In the genomic region with DNA sequence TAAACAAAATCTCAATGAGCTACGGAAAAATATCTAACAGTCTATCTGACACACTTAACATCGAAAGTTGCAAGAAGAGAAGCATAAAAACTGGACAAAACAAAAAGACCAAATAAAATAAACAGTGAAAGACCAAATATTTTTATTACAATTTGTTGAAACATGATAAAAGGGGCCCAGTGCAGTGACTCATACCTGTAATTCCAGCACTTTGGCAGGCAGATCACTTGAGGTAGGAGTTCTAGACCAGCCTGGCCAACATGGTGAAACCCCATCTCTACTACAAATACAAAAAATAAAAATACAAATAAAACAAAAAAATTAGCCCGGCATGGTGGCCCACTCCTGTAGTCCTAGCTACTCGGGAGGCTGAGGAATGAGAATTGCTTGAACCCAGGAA, we compare ENCODE assay signal across 30 cellular contexts.
"Had no signal": no experiment of that assay in that cellular context is flagged by ENCODE, and none has a peak within 500 bp of the region (broad histone marks: within the 10 kb centered on the region; RNA-seq: fewer than 3 reads in every experiment).

No MANE protein-coding gene starts in this region.

- H3K9me3 ChIP-seq: adrenal gland, body of pancreas, colonic mucosa, esophagus muscularis mucosa, gastroesophageal sphincter, heart right ventricle had no signal

- H3K4me1 ChIP-seq: adrenal gland, body of pancreas, colonic mucosa, esophagus muscularis mucosa, gastroesophageal sphincter, heart right ventricle had no signal

- H3K27me3 ChIP-seq: adrenal gland, body of pancreas, colonic mucosa, dorsolateral prefrontal cortex, esophagus muscularis mucosa, gastroesophageal sphincter, heart right ventricle, hepatocyte had no signal

- H3K79me2 ChIP-seq: hepatocyte had no signal

- H3K36me3 ChIP-seq: adrenal gland, colonic mucosa, esophagus muscularis mucosa, gastroesophageal sphincter, heart right ventricle had no signal

- H3K4me2 ChIP-seq: hepatocyte had no signal

- DNase-seq: activated CD4-positive, alpha-beta memory T cell treated with anti-CD3 and anti-CD28 coated beads for 36 hours; activated CD4-positive, alpha-beta T cell treated with anti-CD3 and anti-CD28 coated beads for 36 hours; activated CD4-positive, alpha-beta T cell treated with anti-CD3 and anti-CD28 coated beads, Interleukin-2, amount 10 ng/mL, durations not matched to agents 24 days and 14 days; activated CD4-positive, CD25-positive, alpha-beta regulatory T cell; activated CD4-positive, CD25-positive, alpha-beta regulatory T cell treated with anti-CD3 and anti-CD28 coated beads, Interleukin-2, amount 50 U/mL, for 72 hours; activated CD8-positive, alpha-beta memory T cell treated with anti-CD3 and anti-CD28 coated beads, Interleukin-2, amount 10 ng/mL, durations not matched to agents 7 days and 5 days; activated CD8-positive, alpha-beta memory T cell treated with anti-CD3 and anti-CD28 coated beads, Interleukin-2, amount 50 U/mL, for 4 hours; activated CD8-positive, alpha-beta T cell treated with anti-CD3 and anti-CD28 coated beads, Interleukin-2, amount 10 ng/mL, durations not matched to agents 7 days and 5 days; activated effector memory CD4-positive, alpha-beta T cell treated with anti-CD3 and anti-CD28 coated beads, Interleukin-2, amount 50 U/mL, for 16 hours; activated naive CD4-positive, alpha-beta T cell treated with anti-CD3 and anti-CD28 coated beads for 36 hours; activated naive CD8-positive, alpha-beta T cell treated with anti-CD3 and anti-CD28 coated beads for 36 hours; activated naive CD8-positive, alpha-beta T cell treated with anti-CD3 and anti-CD28 coated beads, Interleukin-2, amount 50 U/mL, for 24 hours; activated T-cell treated with anti-CD3 and anti-CD28 coated beads, Interleukin-2, amount 50 U/mL, for 1 hour; activated T-cell treated with anti-CD3 and anti-CD28 coated beads, Interleukin-2, amount 50 U/mL, for 48 hours; adrenal gland; amygdala; aorta; body of pancreas; caudate nucleus; colonic mucosa; dorsolateral prefrontal cortex; effector memory CD4-positive, alpha-beta T cell; endodermal cell; erythroblast; foreskin melanocyte; heart right ventricle; T-helper 2 cell had no signal

- H3K27ac ChIP-seq: adrenal gland, body of pancreas, colonic mucosa, dorsolateral prefrontal cortex, esophagus muscularis mucosa, gastroesophageal sphincter, heart right ventricle, hepatocyte had no signal

- ATAC-seq: activated CD4-positive, alpha-beta T cell treated with anti-CD3 and anti-CD28 coated beads for 36 hours; activated CD8-positive, alpha-beta memory T cell treated with anti-CD3 and anti-CD28 coated beads, Interleukin-2, amount 10 ng/mL, durations not matched to agents 7 days and 5 days; activated CD8-positive, alpha-beta T cell treated with anti-CD3 and anti-CD28 coated beads, Interleukin-2, amount 10 ng/mL, durations not matched to agents 7 days and 5 days; activated naive CD8-positive, alpha-beta T cell treated with anti-CD3 and anti-CD28 coated beads, Interleukin-2, amount 50 U/mL, for 24 hours; body of pancreas; gastroesophageal sphincter; heart right ventricle had no signal

- H2AFZ ChIP-seq: hepatocyte had no signal

- H3K4me3 ChIP-seq: adrenal gland, body of pancreas, colonic mucosa, dorsolateral prefrontal cortex, esophagus muscularis mucosa, gastroesophageal sphincter, heart right ventricle, hepatocyte had no signal
